In genomic region chr1:3907031-3907534, GRCh38 we compare ENCODE assay signal across 1 cellular context.
TF ChIP-seq lines count a peak whose summit lies in the region.

No MANE protein-coding gene starts in this region.

TF ChIP-seq in HepG2, 621 proteins besides CTCF, POLR2A, EP300 and RAD21:
- TF ChIP-seq ZNF556 (CRISPR knock-in tag; IDR thresholded peaks at IDR 0.05; ENCODE audit: borderline replicate concordance) (no peak), NFKB2 (CRISPR knock-in tag; IDR thresholded peaks at IDR 0.05; ENCODE audit: borderline replicate concordance) (no peak), KMT2B (CRISPR knock-in tag; IDR thresholded peaks at IDR 0.05) (no peak), ZSCAN25 (CRISPR knock-in tag; IDR thresholded peaks at IDR 0.05) (peak; percentile 96), NR2F6 (IDR thresholded peaks at IDR 0.05) (0 out of 2 replicates have a peak, but pooled peaks have one; percentile 8), NR2F6 (CRISPR knock-in tag; IDR thresholded peaks at IDR 0.05) (no peak), ZNF34 (CRISPR knock-in tag; IDR thresholded peaks at IDR 0.05; ENCODE audit: borderline replicate concordance) (no peak), STAG1 (CRISPR knock-in tag; IDR thresholded peaks at IDR 0.05) (0 out of 2 replicates have a peak, but pooled peaks have one; percentile 23), ZFP90 (CRISPR knock-in tag; IDR thresholded peaks at IDR 0.05; ENCODE audit: borderline replicate concordance) (no peak)
- TF ChIP-seq, protein P1, sequence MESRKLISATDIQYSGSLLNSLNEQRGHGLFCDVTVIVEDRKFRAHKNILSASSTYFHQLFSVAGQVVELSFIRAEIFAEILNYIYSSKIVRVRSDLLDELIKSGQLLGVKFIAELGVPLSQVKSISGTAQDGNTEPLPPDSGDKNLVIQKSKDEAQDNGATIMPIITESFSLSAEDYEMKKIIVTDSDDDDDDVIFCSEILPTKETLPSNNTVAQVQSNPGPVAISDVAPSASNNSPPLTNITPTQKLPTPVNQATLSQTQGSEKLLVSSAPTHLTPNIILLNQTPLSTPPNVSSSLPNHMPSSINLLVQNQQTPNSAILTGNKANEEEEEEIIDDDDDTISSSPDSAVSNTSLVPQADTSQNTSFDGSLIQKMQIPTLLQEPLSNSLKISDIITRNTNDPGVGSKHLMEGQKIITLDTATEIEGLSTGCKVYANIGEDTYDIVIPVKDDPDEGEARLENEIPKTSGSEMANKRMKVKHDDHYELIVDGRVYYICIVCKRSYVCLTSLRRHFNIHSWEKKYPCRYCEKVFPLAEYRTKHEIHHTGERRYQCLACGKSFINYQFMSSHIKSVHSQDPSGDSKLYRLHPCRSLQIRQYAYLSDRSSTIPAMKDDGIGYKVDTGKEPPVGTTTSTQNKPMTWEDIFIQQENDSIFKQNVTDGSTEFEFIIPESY (CRISPR knock-in tag; IDR thresholded peaks at IDR 0.05), result peak; percentile 86
